ENCODE assay signal across 1 cellular context in genomic region chr20:63059684-63060056, GRCh38.
TF ChIP-seq lines count a peak whose summit lies in the region.

No MANE protein-coding gene starts in this region.

TF ChIP-seq in HepG2, 621 proteins besides CTCF, POLR2A, EP300 and RAD21 (continued from another document):
- TF ChIP-seq CENPX (CRISPR knock-in tag; IDR thresholded peaks at IDR 0.05), result no peak
- TF ChIP-seq CC2D1A (CRISPR knock-in tag; IDR thresholded peaks at IDR 0.05), result no peak
- no peak for TF ChIP-seq ZNF564 (CRISPR knock-in tag; IDR thresholded peaks at IDR 0.05)
- no peak for TF ChIP-seq NFYB (CRISPR knock-in tag; IDR thresholded peaks at IDR 0.05)
- no peak for TF ChIP-seq NCOA2 (CRISPR knock-in tag; IDR thresholded peaks at IDR 0.05)
- TF ChIP-seq SP1 (IDR thresholded peaks at IDR 0.05), result no peak
- TF ChIP-seq SP1 (CRISPR knock-in tag; IDR thresholded peaks at IDR 0.05), result no peak
- no peak for TF ChIP-seq ZSCAN25 (CRISPR knock-in tag; IDR thresholded peaks at IDR 0.05)
- no peak for TF ChIP-seq HNF4A (CRISPR knock-in tag; IDR thresholded peaks at IDR 0.05)
- no peak for TF ChIP-seq KAT7 (CRISPR knock-in tag; IDR thresholded peaks at IDR 0.05; ENCODE audit: borderline replicate concordance)
